Comparison of ENCODE assay signal across 8 cellular contexts in the genomic region with DNA sequence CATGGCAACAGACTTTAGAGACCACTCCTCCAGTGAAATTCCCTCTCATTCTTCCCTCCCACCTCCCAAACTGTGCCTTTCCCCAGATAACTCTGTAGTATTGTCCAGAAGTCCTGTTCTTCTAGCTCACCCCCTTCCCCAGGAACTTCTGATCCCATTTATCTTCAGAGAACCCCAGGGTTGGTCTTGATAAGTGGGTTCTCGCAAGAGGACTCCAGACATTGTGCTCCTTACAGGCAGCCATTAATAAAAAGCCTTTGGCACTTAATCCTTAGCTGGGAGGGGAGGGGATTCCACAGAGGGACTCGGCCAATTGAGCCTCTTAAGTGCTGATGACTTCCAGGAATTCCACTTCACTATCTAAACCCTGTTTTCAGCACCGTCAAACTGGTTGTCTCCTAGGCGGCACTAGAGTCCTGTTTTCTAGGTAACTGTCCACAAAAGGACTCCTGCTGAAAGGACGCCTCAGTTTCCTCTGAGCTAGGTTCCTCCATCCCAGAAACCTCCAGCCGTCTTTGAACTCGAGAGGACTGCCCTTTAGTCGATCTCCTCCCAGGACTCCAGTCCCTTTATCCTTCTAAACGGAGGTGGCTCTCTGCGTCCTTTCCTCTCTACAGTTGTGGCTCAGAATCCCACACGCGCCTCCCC. TPM values are rescaled to one million over a fixed set of nuclear protein-coding genes. Genes with fewer than 3 reads are reported as not detected.
DNase-seq lines count a peak whose midpoint lies in the region; ATAC-seq and TF ChIP-seq lines count a peak whose summit lies in the region.

No MANE protein-coding gene starts in this region.

- H3K36me3 Mint-ChIP-seq in naive B cell, result no peaks in the 10 kb centered on the region

- ATAC-seq in naive B cell (ENCODE audit: low read depth in 2 of 2) (no peak), HG03460 (IDR thresholded peaks at IDR 0.05; ENCODE audit: unreplicated experiment) (no peak)

- H3K27ac Mint-ChIP-seq in naive B cell, result peak overlapping the region in 4 of 6 donors; percentile 42 to 89 (median 72)

- peaks cover 21 to 48% (median 33%) of the 10 kb centered on the region in 3 donors for H3K27me3 Mint-ChIP-seq in naive B cell

- TF ChIP-seq CTCF in coronary artery (IDR thresholded peaks at IDR 0.05), result no peak

- H3K27ac ChIP-seq in coronary artery, result peak overlapping the region; percentile 92 to 98

- DNase-seq in EH (ENCODE audit: low read depth), result peak; percentile 50
- DNase-seq in NCI-H2227 (lab: John Stamatoyannopoulos, UW; ENCODE audit: unreplicated experiment), result peak; percentile 87
- peak; percentile 77 for DNase-seq in coronary artery (ENCODE audit: low spot score)
- DNase-seq in naive B cell, result no peak
- DNase-seq in CD1c-positive myeloid dendritic cell (ENCODE audit: extremely low spot score), result no peak
- no peak for DNase-seq in GM03348 (ENCODE audit: low spot score)
- DNase-seq in NCI-H226, result no peak

- H3K4me1 Mint-ChIP-seq in naive B cell, result peaks cover 57 to 80% (median 76%) of the 10 kb centered on the region in 3 donors

- peak overlapping the region in 7 of 8 donors; percentile 83 to 94 (median 89) for H3K4me3 Mint-ChIP-seq in naive B cell

- H3K4me3 ChIP-seq in coronary artery, result peak overlapping the region; percentile 92

- H3K9me3 Mint-ChIP-seq in naive B cell, result peaks cover 0 to 5% (median 0%) of the 10 kb centered on the region in 7 donors

RNA-seq across cellular contexts. Expression of a gene that starts 2.0 kb away (rescaled TPM):
- 10 to 100 TPM in 5 of 6 donors, 1 to 10 TPM in 1; 9.6 to 18.1 (median 14.5) TPM for polyA plus RNA-seq in naive B cell (ENCODE audit: low read depth in 6 of 6)

RNA-seq across cellular contexts. Expression of a gene that starts 26.5 kb away (rescaled TPM):
- 100 to 1,000 TPM; 125 to 196 (median 152) TPM for polyA plus RNA-seq in naive B cell (ENCODE audit: low read depth in 6 of 6)

Comparison
In these comparisons a context has a peak if more than half of its experiments do, and no peak if none do; other contexts are left out.
1. DNase-seq: peak in EH (single experiment), NCI-H2227 (single experiment) and coronary artery (single experiment); none in naive B cell (single experiment), CD1c-positive myeloid dendritic cell (single experiment), GM03348 (single experiment) and NCI-H226 (single experiment).